ENCODE assay signal across 12 cellular contexts in the genomic region with DNA sequence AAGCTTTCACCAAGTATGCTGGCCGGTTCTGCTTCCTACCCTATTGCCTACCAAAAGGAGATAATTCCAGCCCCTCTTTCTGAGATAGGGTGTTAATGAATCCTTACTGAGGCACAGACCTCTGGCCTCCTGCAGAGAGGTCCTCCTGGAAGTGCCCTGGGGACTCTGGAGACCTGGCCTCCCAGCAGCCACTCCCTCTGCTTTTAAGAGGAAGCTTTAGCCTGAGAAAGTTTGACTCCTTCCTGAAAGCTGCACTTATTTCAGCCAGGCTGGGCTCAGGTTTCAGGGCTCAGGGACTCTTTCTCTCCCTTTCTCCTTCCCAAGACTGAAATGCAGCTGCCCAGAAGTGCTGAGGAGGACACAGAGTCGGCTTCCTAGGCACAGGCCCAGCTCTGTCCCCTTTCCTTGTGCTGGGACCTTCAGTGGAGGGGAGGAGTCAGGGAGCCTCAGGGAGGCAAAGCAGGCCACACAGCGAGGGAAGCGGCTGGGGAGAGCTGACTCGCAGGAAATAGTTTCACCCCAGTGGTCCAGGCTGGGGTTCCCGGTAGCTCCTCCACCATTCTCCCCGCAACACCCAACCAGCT.
DNase-seq lines count a peak whose midpoint lies in the region; ATAC-seq and TF ChIP-seq lines count a peak whose summit lies in the region.
"Had no signal": no experiment of that assay in that cellular context is flagged by ENCODE, and none has a peak within 500 bp of the region (broad histone marks: within the 10 kb centered on the region; RNA-seq: fewer than 3 reads in every experiment).

No MANE protein-coding gene starts in this region.

- H3K4me1 ChIP-seq in ACC112 (ENCODE audit: control insufficient read depth, insufficient read depth, low read length, unreplicated experiment), result peaks cover 25% of the 10 kb centered on the region
- H3K4me1 ChIP-seq in lower lobe of right lung, result peaks cover 30% of the 10 kb centered on the region

- no peak overlapping the region for H3K27ac Mint-ChIP-seq in natural killer cell
- H3K27ac Mint-ChIP-seq in T-helper 17 cell, result no peak overlapping the region
- H3K27ac Mint-ChIP-seq: CD4-positive, CD25-positive, alpha-beta regulatory T cell had no signal

- H3K27me3 Mint-ChIP-seq in natural killer cell (ENCODE audit: low read depth in 2 of 2) (peaks cover 8 to 12% of the 10 kb centered on the region in 2 donors), T-helper 17 cell (peaks cover 22% of the 10 kb centered on the region)
- H3K27me3 Mint-ChIP-seq: CD4-positive, CD25-positive, alpha-beta regulatory T cell had no signal

- peaks cover 95% of the 10 kb centered on the region for H3K79me2 ChIP-seq in ACC112 (ENCODE audit: control insufficient read depth, insufficient read depth, low read length, unreplicated experiment)

- no peak for TF ChIP-seq CTCF in choroid plexus epithelial cell (conservative IDR thresholded peaks at IDR 0.05; ENCODE audit: low read depth, low read length)
- TF ChIP-seq CTCF in lower lobe of right lung (IDR thresholded peaks at IDR 0.05), result no peak
- no peak for TF ChIP-seq CTCF in natural killer cell (IDR thresholded peaks at IDR 0.05)

- H3K27ac ChIP-seq in ACC112 (ENCODE audit: low read depth, low read length) (peak overlapping the region; percentile 49), lower lobe of right lung (peak overlapping the region; percentile 61)
- H3K27ac ChIP-seq: neutrophil had no signal

- peaks cover 0 to 5% of the 10 kb centered on the region in 2 donors for H3K4me1 Mint-ChIP-seq in natural killer cell
- peaks cover 7% of the 10 kb centered on the region for H3K4me1 Mint-ChIP-seq in T-helper 17 cell
- H3K4me1 Mint-ChIP-seq: central memory CD8-positive, alpha-beta T cell had no signal

- H3K9me3 ChIP-seq in lower lobe of right lung, result no peaks in the 10 kb centered on the region
- no peaks in the 10 kb centered on the region for H3K9me3 ChIP-seq in T-helper 17 cell (ENCODE audit: control insufficient read depth, low read length, poor library complexity, severe bottlenecking)
- H3K9me3 ChIP-seq: neutrophil had no signal

- H3K4me3 ChIP-seq in ACC112 (ENCODE audit: low read depth, low read length), result no peak overlapping the region
- no peak overlapping the region for H3K4me3 ChIP-seq in choroid plexus epithelial cell (ENCODE audit: low read depth, low read length)
- H3K4me3 ChIP-seq in lower lobe of right lung, result no peak overlapping the region

- H3K36me3 Mint-ChIP-seq in natural killer cell (no peaks in the 10 kb centered on the region), T-helper 17 cell (ENCODE audit: low read depth) (no peaks in the 10 kb centered on the region)
- H3K36me3 Mint-ChIP-seq: CD4-positive, CD25-positive, alpha-beta regulatory T cell had no signal

- ATAC-seq in lower lobe of right lung, result peak; percentile 71 to 77
- no peak for ATAC-seq in natural killer cell
- ATAC-seq in T-helper 17 cell, result no peak

- DNase-seq in Kasumi-1 (lab: John Stamatoyannopoulos, UW), result peak; percentile 42 to 49
- peak; percentile 42 for DNase-seq in choroid plexus epithelial cell (ENCODE audit: low read depth)
- DNase-seq in lower lobe of right lung, result peak; percentile 56
- no peak for DNase-seq in natural killer cell
- no peak for DNase-seq in T-helper 17 cell
- DNase-seq in NCI-H1417 treated with DMSO at 0.1 percent for 48 hours (lab: John Stamatoyannopoulos, UW), result no peak
- DNase-seq in NAMALWA (ENCODE audit: low spot score), result no peak
- DNase-seq: CD4-positive, CD25-positive, alpha-beta regulatory T cell; stimulated activated naive CD4-positive, alpha-beta T cell had no signal

- H3K36me3 ChIP-seq in ACC112 (ENCODE audit: insufficient read depth, low read length) (peaks cover 22% of the 10 kb centered on the region; the same call in 1 of the 2 replicates), lower lobe of right lung (no peaks in the 10 kb centered on the region)
- H3K36me3 ChIP-seq: neutrophil had no signal

- intact Hi-C loops in lower lobe of right lung (cut with DNase I), result no loop called here
- intact Hi-C loops in natural killer cell (cut with micrococcal nuclease), result no loop called here

- H3K4me3 Mint-ChIP-seq in natural killer cell (no peak overlapping the region), T-helper 17 cell (no peak overlapping the region)
- H3K4me3 Mint-ChIP-seq: CD4-positive, CD25-positive, alpha-beta regulatory T cell; central memory CD8-positive, alpha-beta T cell had no signal

- no peaks in the 10 kb centered on the region for H3K27me3 ChIP-seq in ACC112 (ENCODE audit: insufficient read depth, low read length)
- H3K27me3 ChIP-seq in lower lobe of right lung (ENCODE audit: low read depth), result no peaks in the 10 kb centered on the region

- no peak overlapping the region for H2AFZ ChIP-seq in ACC112 (ENCODE audit: low read length, unreplicated experiment)

- H3K9me3 Mint-ChIP-seq in natural killer cell, result no peaks in the 10 kb centered on the region
- H3K9me3 Mint-ChIP-seq: central memory CD8-positive, alpha-beta T cell had no signal

Comparison
In these comparisons a context has a peak if more than half of its experiments do, and no peak if none do; other contexts are left out.
1. DNase-seq: peak in Kasumi-1 (2 of 2), choroid plexus epithelial cell (single experiment) and lower lobe of right lung (single experiment); none in natural killer cell (single experiment), T-helper 17 cell (0 of 3), NCI-H1417 treated with DMSO at 0.1 percent for 48 hours (single experiment) and NAMALWA (single experiment).
2. ATAC-seq: peak in lower lobe of right lung (2 of 2); none in natural killer cell (0 of 3) and T-helper 17 cell (single experiment).